ENCODE assay signal across 3 cellular contexts in the genomic region with DNA sequence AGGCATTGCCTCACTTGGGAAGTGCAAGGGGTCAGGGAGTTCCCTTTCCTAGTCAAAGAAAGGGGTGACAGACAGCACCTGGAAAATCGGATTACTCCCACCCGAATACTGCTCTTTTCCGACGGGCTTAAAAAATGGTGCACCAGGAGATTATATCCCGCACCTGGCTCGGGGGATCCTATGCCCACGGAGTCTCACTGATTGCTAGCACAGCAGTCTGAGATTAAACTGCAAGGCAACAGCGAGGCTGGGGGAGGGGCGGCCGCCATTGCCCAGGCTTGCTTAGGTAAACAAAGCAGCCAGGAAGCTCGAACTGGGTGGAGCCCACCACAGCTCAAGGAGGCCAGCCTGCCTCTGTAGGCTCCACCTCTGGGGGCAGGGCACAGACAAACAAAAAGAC. TPM values are rescaled to one million over a fixed set of nuclear protein-coding genes. Genes with fewer than 3 reads are reported as not detected.
"Had no signal": no experiment of that assay in that cellular context is flagged by ENCODE, and none has a peak within 500 bp of the region (broad histone marks: within the 10 kb centered on the region; RNA-seq: fewer than 3 reads in every experiment).

No MANE protein-coding gene starts in this region.

RNA-seq across cellular contexts. Expression of gene PABPC4L, which starts 6.4 kb away (rescaled TPM):
- total RNA-seq: HT-29, HT1080 had no signal
- polyA plus RNA-seq: IgD-negative memory B cell had no signal
